In the genomic region with DNA sequence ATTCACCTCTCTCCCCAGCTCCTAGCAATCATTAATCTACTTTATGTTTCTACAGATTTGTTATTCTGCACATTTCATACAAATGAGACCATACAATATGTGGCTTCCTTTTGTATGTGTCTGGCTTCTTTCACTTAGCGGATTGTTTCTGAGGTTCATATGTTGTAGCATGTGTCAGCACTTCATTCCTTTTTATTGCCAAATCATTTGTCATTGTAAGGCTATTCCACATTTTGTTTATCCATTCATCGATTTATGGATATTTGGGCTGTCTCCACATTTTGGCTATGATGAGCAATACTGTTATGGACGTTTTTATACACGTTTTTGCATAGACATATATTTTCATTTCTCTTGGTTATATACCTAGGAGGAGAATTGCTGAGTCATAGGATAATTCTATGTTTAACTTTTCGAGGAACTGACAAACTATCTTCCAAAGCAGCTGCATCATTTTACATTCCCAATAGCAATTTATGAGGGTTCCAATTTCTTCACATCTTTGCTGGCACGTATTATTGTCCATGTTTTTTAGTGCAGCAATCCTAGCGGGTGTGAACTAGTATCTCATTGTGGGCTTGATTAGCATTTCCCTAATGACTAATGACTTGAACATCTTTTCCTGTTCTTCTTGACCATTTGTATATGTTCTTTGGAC, we compare ENCODE assay signal across 2 cellular contexts.
A peak's percentile ranks its signal among the peaks of the same experiment; 100 is the strongest.
TF ChIP-seq lines count a peak whose summit lies in the region.

No MANE protein-coding gene starts in this region.

TF ChIP-seq in K562, 482 proteins besides CTCF, POLR2A, EP300 and RAD21 (continues in another document):
- TF ChIP-seq HSF4 (CRISPR knock-in tag; IDR thresholded peaks at IDR 0.05; ENCODE audit: borderline replicate concordance) (no peak), ZNF174 (CRISPR knock-in tag; IDR thresholded peaks at IDR 0.05) (no peak), ZNF561 (CRISPR knock-in tag; conservative IDR thresholded peaks at IDR 0.05) (no peak), GTF2B (IDR thresholded peaks at IDR 0.05; ENCODE audit: extremely low read depth, insufficient read length) (no peak), FOS (IDR thresholded peaks at IDR 0.05; ENCODE audit: extremely low read depth, insufficient read length) (no peak), EP400 (IDR thresholded peaks at IDR 0.05) (no peak), CEBPB (tag; IDR thresholded peaks at IDR 0.05) (peak; percentile 31), KLF6 (CRISPR knock-in tag; IDR thresholded peaks at IDR 0.05; ENCODE audit: borderline replicate concordance) (no peak), MXD1 (CRISPR knock-in tag; IDR thresholded peaks at IDR 0.05; ENCODE audit: borderline replicate concordance, poor library complexity, severe bottlenecking) (no peak), DIDO1 (tag; IDR thresholded peaks at IDR 0.05; ENCODE audit: low read depth) (no peak), TRIM24 (IDR thresholded peaks at IDR 0.05) (peak; percentile 7 to 56; a peak in 1 of 4 replicates), NCOR1 (IDR thresholded peaks at IDR 0.05) (0 out of 2 replicates have a peak, but pooled peaks have one; percentile 30), CEBPZ (IDR thresholded peaks at IDR 0.05; ENCODE audit: borderline replicate concordance, low read depth, low read length) (no peak), ZNF140 (CRISPR knock-in tag; IDR thresholded peaks at IDR 0.05) (no peak), MYC (IDR thresholded peaks at IDR 0.05; ENCODE audit: low read depth, low read length) (no peak), MYC (CRISPR knock-in tag; IDR thresholded peaks at IDR 0.05; ENCODE audit: borderline replicate concordance, low read depth) (no peak), PRMT5 (CRISPR knock-in tag; IDR thresholded peaks at IDR 0.05) (no peak), U2AF1 (optimal IDR thresholded peaks at IDR 0.05; ENCODE audit: low read depth, low read length) (no peak), TAL1 (IDR thresholded peaks at IDR 0.05) (0 out of 2 replicates have a peak, but pooled peaks have one; percentile 24), NR2C1 (IDR thresholded peaks at IDR 0.05) (no peak), NR2C1 (tag; IDR thresholded peaks at IDR 0.05) (no peak), CREB5 (CRISPR knock-in tag; IDR thresholded peaks at IDR 0.05) (no peak), LEF1 (IDR thresholded peaks at IDR 0.05) (no peak), SLC30A9 (CRISPR knock-in tag; IDR thresholded peaks at IDR 0.05) (no peak), PYGO2 (tag; IDR thresholded peaks at IDR 0.05) (no peak), MAFF (IDR thresholded peaks at IDR 0.05; ENCODE audit: low read length) (peak; percentile 96), TFAM (CRISPR knock-in tag; conservative IDR thresholded peaks at IDR 0.05) (no peak), CC2D1A (IDR thresholded peaks at IDR 0.05) (no peak)
- TF ChIP-seq, protein P1, sequence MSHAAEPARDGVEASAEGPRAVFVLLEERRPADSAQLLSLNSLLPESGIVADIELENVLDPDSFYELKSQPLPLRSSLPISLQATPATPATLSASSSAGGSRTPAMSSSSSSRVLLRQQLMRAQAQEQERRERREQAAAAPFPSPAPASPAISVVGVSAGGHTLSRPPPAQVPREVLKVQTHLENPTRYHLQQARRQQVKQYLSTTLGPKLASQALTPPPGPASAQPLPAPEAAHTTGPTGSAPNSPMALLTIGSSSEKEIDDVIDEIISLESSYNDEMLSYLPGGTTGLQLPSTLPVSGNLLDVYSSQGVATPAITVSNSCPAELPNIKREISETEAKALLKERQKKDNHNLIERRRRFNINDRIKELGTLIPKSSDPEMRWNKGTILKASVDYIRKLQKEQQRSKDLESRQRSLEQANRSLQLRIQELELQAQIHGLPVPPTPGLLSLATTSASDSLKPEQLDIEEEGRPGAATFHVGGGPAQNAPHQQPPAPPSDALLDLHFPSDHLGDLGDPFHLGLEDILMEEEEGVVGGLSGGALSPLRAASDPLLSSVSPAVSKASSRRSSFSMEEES (CRISPR knock-in tag; IDR thresholded peaks at IDR 0.05), result no peak

TF ChIP-seq in GM23338, 12 proteins besides CTCF, POLR2A, EP300 and RAD21:
- TF ChIP-seq EZH2 (IDR thresholded peaks at IDR 0.05; ENCODE audit: low read depth, unreplicated experiment) (no peak), POLR2AphosphoS5 (IDR thresholded peaks at IDR 0.05; ENCODE audit: low read depth) (no peak), ZNF331 (CRISPR knock-in tag; IDR thresholded peaks at IDR 0.05; ENCODE audit: low read depth) (no peak), ZNF114 (CRISPR knock-in tag; IDR thresholded peaks at IDR 0.05) (no peak), CREB1 (CRISPR knock-in tag; IDR thresholded peaks at IDR 0.05; ENCODE audit: low read depth) (no peak), NANOG (IDR thresholded peaks at IDR 0.05; ENCODE audit: borderline replicate concordance) (no peak), JUNB (IDR thresholded peaks at IDR 0.05; ENCODE audit: unreplicated experiment) (no peak)
- TF ChIP-seq, protein P2, sequence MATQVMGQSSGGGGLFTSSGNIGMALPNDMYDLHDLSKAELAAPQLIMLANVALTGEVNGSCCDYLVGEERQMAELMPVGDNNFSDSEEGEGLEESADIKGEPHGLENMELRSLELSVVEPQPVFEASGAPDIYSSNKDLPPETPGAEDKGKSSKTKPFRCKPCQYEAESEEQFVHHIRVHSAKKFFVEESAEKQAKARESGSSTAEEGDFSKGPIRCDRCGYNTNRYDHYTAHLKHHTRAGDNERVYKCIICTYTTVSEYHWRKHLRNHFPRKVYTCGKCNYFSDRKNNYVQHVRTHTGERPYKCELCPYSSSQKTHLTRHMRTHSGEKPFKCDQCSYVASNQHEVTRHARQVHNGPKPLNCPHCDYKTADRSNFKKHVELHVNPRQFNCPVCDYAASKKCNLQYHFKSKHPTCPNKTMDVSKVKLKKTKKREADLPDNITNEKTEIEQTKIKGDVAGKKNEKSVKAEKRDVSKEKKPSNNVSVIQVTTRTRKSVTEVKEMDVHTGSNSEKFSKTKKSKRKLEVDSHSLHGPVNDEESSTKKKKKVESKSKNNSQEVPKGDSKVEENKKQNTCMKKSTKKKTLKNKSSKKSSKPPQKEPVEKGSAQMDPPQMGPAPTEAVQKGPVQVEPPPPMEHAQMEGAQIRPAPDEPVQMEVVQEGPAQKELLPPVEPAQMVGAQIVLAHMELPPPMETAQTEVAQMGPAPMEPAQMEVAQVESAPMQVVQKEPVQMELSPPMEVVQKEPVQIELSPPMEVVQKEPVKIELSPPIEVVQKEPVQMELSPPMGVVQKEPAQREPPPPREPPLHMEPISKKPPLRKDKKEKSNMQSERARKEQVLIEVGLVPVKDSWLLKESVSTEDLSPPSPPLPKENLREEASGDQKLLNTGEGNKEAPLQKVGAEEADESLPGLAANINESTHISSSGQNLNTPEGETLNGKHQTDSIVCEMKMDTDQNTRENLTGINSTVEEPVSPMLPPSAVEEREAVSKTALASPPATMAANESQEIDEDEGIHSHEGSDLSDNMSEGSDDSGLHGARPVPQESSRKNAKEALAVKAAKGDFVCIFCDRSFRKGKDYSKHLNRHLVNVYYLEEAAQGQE (IDR thresholded peaks at IDR 0.05; ENCODE audit: unreplicated experiment), result no peak
